In genomic region chr3:32176989-32177701, GRCh38 we compare ENCODE assay signal across 8 cellular contexts.
A peak's percentile ranks its signal among the peaks of the same experiment; 100 is the strongest.
DNase-seq lines count a peak whose midpoint lies in the region; ATAC-seq lines count a peak whose summit lies in the region.

No MANE protein-coding gene starts in this region.

- intact Hi-C loops in sciatic nerve (cut with DNase I) = no loop called here

- ATAC-seq in HG03460 (IDR thresholded peaks at IDR 0.05; ENCODE audit: unreplicated experiment) = peak; percentile 61
- ATAC-seq in sciatic nerve = peak; percentile 62
- ATAC-seq in HG02970 (IDR thresholded peaks at IDR 0.05; ENCODE audit: low FRiP score, unreplicated experiment) = no peak

- DNase-seq in SIG-M5 treated with dmso at 0.1 percent for 504 hours (lab: John Stamatoyannopoulos, UW; ENCODE audit: unreplicated experiment) = peak; percentile 48
- no peak for DNase-seq in SIG-M5 (lab: John Stamatoyannopoulos, UW)
- peak; percentile 76 for DNase-seq in RKO (ENCODE audit: low spot score)
- peak; percentile 25 for DNase-seq in activated T-helper 1 cell treated with Interleukin-2 at 50 U/mL for 16 hours (ENCODE audit: low read depth)
- DNase-seq in foreskin melanocyte = peak; percentile 64
- no peak for DNase-seq in sciatic nerve (ENCODE audit: low spot score)

Comparison
In these comparisons a context has a peak if more than half of its experiments do, and no peak if none do; other contexts are left out.
1. DNase-seq: peak in SIG-M5 treated with dmso at 0.1 percent for 504 hours (single experiment), RKO (single experiment), activated T-helper 1 cell treated with Interleukin-2 at 50 U/mL for 16 hours (single experiment) and foreskin melanocyte (single experiment); none in SIG-M5 (single experiment) and sciatic nerve (single experiment).